Comparison of ENCODE assay signal across 29 cellular contexts in the genomic region with DNA sequence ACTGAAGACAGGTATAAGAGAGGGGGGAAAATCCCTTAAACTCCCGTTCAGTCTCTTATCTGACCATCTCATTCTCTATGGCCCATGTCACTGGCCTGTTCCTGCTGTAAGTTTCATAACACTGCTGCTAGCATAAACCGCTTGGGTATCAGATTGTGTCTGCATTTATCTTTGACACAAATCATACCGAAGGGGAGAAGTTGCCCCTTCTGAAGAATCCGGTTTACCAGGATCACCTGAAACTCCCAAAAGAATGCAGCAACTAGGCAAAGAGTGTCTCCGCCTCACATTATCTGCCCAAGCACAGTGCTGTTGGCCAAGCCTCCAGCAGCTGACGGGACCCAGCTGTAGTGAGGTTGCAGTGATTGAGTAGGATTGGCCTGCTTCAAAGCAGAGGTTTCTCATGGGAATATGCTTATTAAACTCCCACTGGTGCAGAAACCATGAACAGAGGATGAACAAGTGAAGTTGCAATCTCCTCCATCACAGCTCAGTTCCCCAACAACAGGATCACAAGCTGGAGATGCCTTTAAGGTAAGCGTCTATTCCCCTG.
DNase-seq lines count a peak whose midpoint lies in the region; ATAC-seq and TF ChIP-seq lines count a peak whose summit lies in the region.
"Had no signal": no experiment of that assay in that cellular context is flagged by ENCODE, and none has a peak within 500 bp of the region (broad histone marks: within the 10 kb centered on the region; RNA-seq: fewer than 3 reads in every experiment).

No MANE protein-coding gene starts in this region.

- peak; percentile 76 for ATAC-seq in GM18508 (IDR thresholded peaks at IDR 0.05; ENCODE audit: insufficient read depth, unreplicated experiment)
- peak; percentile 57 for ATAC-seq in GM21529 (IDR thresholded peaks at IDR 0.05; ENCODE audit: unreplicated experiment)
- ATAC-seq in HG03095 (IDR thresholded peaks at IDR 0.05; ENCODE audit: unreplicated experiment): peak; percentile 68
- ATAC-seq: CD8-positive, alpha-beta T cell; left colon; PC-3; stimulated activated naive CD8-positive, alpha-beta T cell treated with anti-CD3 and anti-CD28 coated beads, Interleukin-15, Interleukin-2, amounts not matched to agents 100 U/mL and 50 U/mL, for 24 hours had no signal

- no peaks in the 10 kb centered on the region for H3K4me1 Mint-ChIP-seq in activated naive CD4-positive, alpha-beta T cell treated with anti-CD3 and anti-CD28 coated beads, Interleukin-2, amount 10 ng/mL, durations not matched to agents 7 days and 5 days
- H3K4me1 Mint-ChIP-seq: central memory CD8-positive, alpha-beta T cell had no signal

- no peaks in the 10 kb centered on the region for H3K36me3 Mint-ChIP-seq in activated naive CD4-positive, alpha-beta T cell treated with anti-CD3 and anti-CD28 coated beads, Interleukin-2, amount 10 ng/mL, durations not matched to agents 7 days and 5 days
- H3K36me3 Mint-ChIP-seq: activated CD4-positive, alpha-beta memory T cell treated with anti-CD3 and anti-CD28 coated beads for 36 hours had no signal

- H3K9me3 Mint-ChIP-seq in activated naive CD4-positive, alpha-beta T cell treated with anti-CD3 and anti-CD28 coated beads, Interleukin-2, amount 10 ng/mL, durations not matched to agents 7 days and 5 days: peaks cover 2% of the 10 kb centered on the region
- H3K9me3 Mint-ChIP-seq: activated CD4-positive, alpha-beta memory T cell treated with anti-CD3 and anti-CD28 coated beads for 36 hours; CD8-positive, alpha-beta T cell; central memory CD8-positive, alpha-beta T cell; nephron had no signal

- no peak overlapping the region for H3K27ac ChIP-seq in dorsolateral prefrontal cortex
- H3K27ac ChIP-seq: ascending aorta, esophagus muscularis mucosa, KMS-11, tibial artery, WERI-Rb-1 had no signal

- CTCF ChIA-PET in activated naive CD4-positive, alpha-beta T cell treated with anti-CD3 and anti-CD28 coated beads, Interleukin-2, amount 10 ng/mL, durations not matched to agents 7 days and 5 days (lab: Charles Lee): no interaction called here

- no peaks in the 10 kb centered on the region for H3K27me3 Mint-ChIP-seq in activated naive CD4-positive, alpha-beta T cell treated with anti-CD3 and anti-CD28 coated beads, Interleukin-2, amount 10 ng/mL, durations not matched to agents 7 days and 5 days
- H3K27me3 Mint-ChIP-seq: activated CD4-positive, alpha-beta memory T cell treated with anti-CD3 and anti-CD28 coated beads for 36 hours; activated T-cell treated with anti-CD3 and anti-CD28 coated beads, Interleukin-2, amount 50 U/mL, for 24 hours; central memory CD8-positive, alpha-beta T cell had no signal

- H3K4me3 ChIP-seq in fibroblast of the aortic adventitia (ENCODE audit: low read depth, low read length) (no peak overlapping the region), dorsolateral prefrontal cortex (no peak overlapping the region)
- H3K4me3 ChIP-seq: ascending aorta, esophagus muscularis mucosa, tibial artery had no signal

- H3K27ac Mint-ChIP-seq in activated naive CD4-positive, alpha-beta T cell treated with anti-CD3 and anti-CD28 coated beads, Interleukin-2, amount 10 ng/mL, durations not matched to agents 7 days and 5 days: no peak overlapping the region
- H3K27ac Mint-ChIP-seq: activated CD4-positive, alpha-beta memory T cell treated with anti-CD3 and anti-CD28 coated beads for 36 hours; activated T-cell treated with anti-CD3 and anti-CD28 coated beads, Interleukin-2, amount 50 U/mL, for 24 hours; CD8-positive, alpha-beta T cell had no signal

- no peak for TF ChIP-seq CTCF in fibroblast of the aortic adventitia (IDR thresholded peaks at IDR 0.05; ENCODE audit: insufficient read depth, low read length)
- TF ChIP-seq CTCF in dorsolateral prefrontal cortex (IDR thresholded peaks at IDR 0.05 in 54 of 56, conservative IDR thresholded peaks at IDR 0.05 in 2 of 56; ENCODE audit: low read depth in 1 of 56, partially characterized antibody in 56 of 56): no peak

- no peak overlapping the region for H3K4me3 Mint-ChIP-seq in activated naive CD4-positive, alpha-beta T cell treated with anti-CD3 and anti-CD28 coated beads, Interleukin-2, amount 10 ng/mL, durations not matched to agents 7 days and 5 days
- H3K4me3 Mint-ChIP-seq: activated CD4-positive, alpha-beta memory T cell treated with anti-CD3 and anti-CD28 coated beads for 36 hours; activated T-cell treated with anti-CD3 and anti-CD28 coated beads, Interleukin-2, amount 50 U/mL, for 24 hours; CD8-positive, alpha-beta T cell; central memory CD8-positive, alpha-beta T cell; nephron had no signal

- intact Hi-C loops in dorsolateral prefrontal cortex (cut with DNase I): no loop called here

- H3K27me3 ChIP-seq in dorsolateral prefrontal cortex: no peaks in the 10 kb centered on the region
- H3K27me3 ChIP-seq: ascending aorta, esophagus muscularis mucosa, tibial artery had no signal

- DNase-seq in fibroblast of the aortic adventitia (ENCODE audit: low read depth) (peak; percentile 16), dorsolateral prefrontal cortex (no peak), SIG-M5 treated with dmso at 0.1 percent for 504 hours (lab: John Stamatoyannopoulos, UW; ENCODE audit: unreplicated experiment) (no peak), HT-29 (ENCODE audit: low spot score) (no peak)
- DNase-seq in activated naive CD4-positive, alpha-beta T cell treated with anti-CD3 and anti-CD28 coated beads, Interleukin-2, amount 10 ng/mL, durations not matched to agents 7 days and 5 days: no peak
- DNase-seq: activated CD4-positive, alpha-beta memory T cell treated with anti-CD3 and anti-CD28 coated beads for 36 hours; activated naive CD4-positive, alpha-beta T cell treated with anti-CD3 and anti-CD28 coated beads, Interleukin-2, amount 50 U/mL, for 16 hours; activated T-cell treated with anti-CD3 and anti-CD28 coated beads, Interleukin-2, amount 50 U/mL, for 24 hours; CD8-positive, alpha-beta T cell; DND-41; effector CD4-positive, alpha-beta T cell; left colon; midbrain; NCI-H1092 treated with DMSO at 0.1 percent for 48 hours; NCI-H524; PC-3; stimulated activated CD4-positive, alpha-beta T cell treated with anti-CD3 and anti-CD28 coated beads, Interleukin-2, amount 100 ng/mL, for 24 hours; stimulated activated naive CD8-positive, alpha-beta T cell treated with anti-CD3 and anti-CD28 coated beads, Interleukin-15, Interleukin-2, amounts not matched to agents 100 U/mL and 50 U/mL, for 24 hours; T-helper 2 cell; tibial artery; WERI-Rb-1 had no signal
